Comparison of ENCODE assay signal across 18 cellular contexts in the genomic region with DNA sequence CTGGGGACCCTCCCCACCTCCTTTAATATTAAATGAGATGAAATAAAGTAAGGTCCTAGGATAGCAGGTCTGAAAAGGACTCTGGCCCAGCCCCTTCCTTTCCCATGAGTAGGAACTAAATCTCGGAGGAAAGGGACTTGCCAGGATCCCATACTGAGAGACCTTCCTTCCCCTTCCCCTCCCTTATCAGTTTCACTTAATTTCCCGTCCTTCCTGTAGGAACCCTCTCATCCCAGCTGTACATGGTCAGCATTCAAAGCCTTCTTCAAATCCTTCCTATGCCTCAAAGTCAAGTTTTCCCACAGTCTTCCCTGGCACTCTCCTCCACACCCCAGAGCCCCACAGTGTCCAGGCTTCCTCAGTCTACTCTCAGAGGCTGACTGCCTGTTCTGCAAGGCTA.
DNase-seq lines count a peak whose midpoint lies in the region; ATAC-seq, FAIRE-seq and TF ChIP-seq lines count a peak whose summit lies in the region.
"Had no signal": no experiment of that assay in that cellular context is flagged by ENCODE, and none has a peak within 500 bp of the region (broad histone marks: within the 10 kb centered on the region; RNA-seq: fewer than 3 reads in every experiment).

No MANE protein-coding gene starts in this region.

- H2AFZ ChIP-seq in GM12878 (ENCODE audit: control insufficient read depth, low read depth, low read length): no peak overlapping the region

- H3K27me3 ChIP-seq in GM12878 (replicated peaks in 1 of 2; ENCODE audit: control insufficient read depth in 2 of 2, insufficient read depth in 2 of 2, low read length in 1 of 2) (no peaks in the 10 kb centered on the region), subcutaneous abdominal adipose tissue (ENCODE audit: control insufficient read depth in 5 of 5, insufficient read depth in 4 of 5, low read length in 5 of 5) (no peaks in the 10 kb centered on the region)
- H3K27me3 ChIP-seq: ovary, uterus had no signal

- RAD21 ChIA-PET in GM12878 (lab: Charles Lee; ENCODE audit: unreplicated experiment): interaction anchor here (1.3 kb wide), 1 partner anchor 9 kb away, joined by 3 read pairs; no protein-coding TSS in a partner anchor

- no peak for DNase-seq in HFFc6
- no peak for DNase-seq in GM12878 (ENCODE audit: low read depth, low spot score)
- no peak for DNase-seq in mesothelial cell of epicardium (ENCODE audit: low spot score in 2 of 2, unreplicated experiment in 2 of 2)
- DNase-seq in globus pallidus (ENCODE audit: low spot score): no peak
- DNase-seq: activated CD4-positive, alpha-beta T cell treated with anti-CD3 and anti-CD28 coated beads, Interleukin-2, amount 50 U/mL, for 1 hour; amniotic stem cell; CD8-positive, alpha-beta memory T cell; GF-D8; mesendoderm; NCI-H1105 treated with DMSO at 0.1 percent for 48 hours; ovary; uterus had no signal

- SMC1A ChIA-PET in GM12878 (lab: Charles Lee; ENCODE audit: uncharacterized antibody, unreplicated experiment): interaction anchor here (1.8 to 3.2 kb wide), 2 partner anchors 13 to 31 kb away, joined by 8 to 17 read pairs; no protein-coding TSS in a partner anchor

- H3K27me3 Mint-ChIP-seq in HFFc6 (ENCODE audit: insufficient read depth): no peaks in the 10 kb centered on the region; the same call in none of the 2 replicates
- H3K27me3 Mint-ChIP-seq in mesothelial cell of epicardium (ENCODE audit: low read depth): no peaks in the 10 kb centered on the region
- H3K27me3 Mint-ChIP-seq: CD8-positive, alpha-beta memory T cell had no signal

- TF ChIP-seq CTCF in HFFc6 (IDR thresholded peaks at IDR 0.05) (no peak), GM12878 (IDR thresholded peaks at IDR 0.05 in 2 of 3, conservative IDR thresholded peaks at IDR 0.05 in 1 of 3; ENCODE audit: control insufficient read depth in 2 of 3, extremely low read depth in 1 of 3, insufficient read depth in 1 of 3, low read depth in 3 of 3, low read length in 3 of 3) (no peak), mesothelial cell of epicardium (IDR thresholded peaks at IDR 0.05; ENCODE audit: unreplicated experiment) (no peak)

- H3K4me3 ChIP-seq in GM12878 (peak overlapping the region; percentile 15; the same call in 1 of the 2 replicates), subcutaneous abdominal adipose tissue (ENCODE audit: low read depth in 1 of 5, low read length in 5 of 5) (no peak overlapping the region)
- H3K4me3 ChIP-seq: coronary artery, ovary, uterus had no signal

- no peak for TF ChIP-seq POLR2A in GM12878 (IDR thresholded peaks at IDR 0.05; ENCODE audit: low read depth, low read length)

- POLR2A ChIA-PET in GM12878 (lab: Charles Lee): interaction anchor here (1.1 to 1.7 kb wide), 3 partner anchors 8 to 24 kb away, joined by 3 to 4 read pairs (median 3); no protein-coding TSS in a partner anchor

- no TSS peak for BruUV-seq in GM12878 (replicated peaks; lab: Mats Ljungman, UMichigan)

- no peak for ATAC-seq in GM12878
- ATAC-seq in HG02623 (IDR thresholded peaks at IDR 0.05; ENCODE audit: unreplicated experiment): no peak
- ATAC-seq in HG03196 (IDR thresholded peaks at IDR 0.05; ENCODE audit: unreplicated experiment): no peak

- H3K9me3 Mint-ChIP-seq in HFFc6 (no peaks in the 10 kb centered on the region), mesothelial cell of epicardium (no peaks in the 10 kb centered on the region)
- H3K9me3 Mint-ChIP-seq: activated T-helper 1 cell treated with anti-CD3 and anti-CD28 coated beads, Interleukin-12 subunit alpha, Interleukin-12 subunit beta, Interleukin-2, Interleukin-4 antibody, amounts not matched to agents 30 ng/mL and 10 ng/mL and 1 ng/mL, durations not matched to agents 14 hours and 24 hours and 36 hours; CD8-positive, alpha-beta memory T cell; T-helper 2 cell treated with Interferon-gamma antibody and Interleukin-4, amounts not matched to agents 5 μg/mL and 100 μg/mL, for 36 hours had no signal

- no peak for TF ChIP-seq RAD21 in GM12878 (IDR thresholded peaks at IDR 0.05; ENCODE audit: insufficient read depth, low read depth, low read length)

- H3K9me3 ChIP-seq in GM12878 (replicated peaks; ENCODE audit: control insufficient read depth, insufficient read depth, low read length) (no peaks in the 10 kb centered on the region), subcutaneous abdominal adipose tissue (ENCODE audit: control insufficient read depth in 5 of 5, low read length in 5 of 5) (no peaks in the 10 kb centered on the region)
- H3K9me3 ChIP-seq: ovary, uterus had no signal

- no peak for FAIRE-seq in GM12878 (lab: Jason Lieb, UNC)

- H3K27ac ChIP-seq in GM12878 (ENCODE audit: control insufficient read depth, insufficient read depth) (peak overlapping the region; percentile 63), subcutaneous abdominal adipose tissue (ENCODE audit: low read depth, low read length) (peak overlapping the region; percentile 17)
- H3K27ac ChIP-seq: ovary had no signal

- H3K36me3 ChIP-seq in GM12878 (ENCODE audit: control insufficient read depth in 2 of 2, insufficient read depth in 2 of 2, low read length in 1 of 2): peaks cover 0 to 2% of the 10 kb centered on the region in 2 experiments; a peak in 1 of 4 replicates
- no peaks in the 10 kb centered on the region for H3K36me3 ChIP-seq in subcutaneous abdominal adipose tissue (ENCODE audit: control insufficient read depth in 5 of 5, insufficient read depth in 5 of 5, low read length in 5 of 5)
- H3K36me3 ChIP-seq: ovary, uterus had no signal

- H3K4me1 Mint-ChIP-seq in HFFc6 (ENCODE audit: low read depth): peaks cover 94% of the 10 kb centered on the region
- H3K4me1 Mint-ChIP-seq in mesothelial cell of epicardium: peaks cover 80% of the 10 kb centered on the region

- H3K36me3 Mint-ChIP-seq in HFFc6 (ENCODE audit: low read depth): peaks cover 10% of the 10 kb centered on the region
- no peaks in the 10 kb centered on the region for H3K36me3 Mint-ChIP-seq in mesothelial cell of epicardium

- peaks cover 66% of the 10 kb centered on the region for H3K79me2 ChIP-seq in GM12878 (ENCODE audit: control insufficient read depth, insufficient read depth, low read length)

- in situ Hi-C loops in GM12878 (cut with MboI): no loop called here

- H3K9ac ChIP-seq in GM12878 (ENCODE audit: control insufficient read depth, insufficient read depth, low read length) (0 out of 2 replicates have a peak overlapping the region, but pooled peaks have one; percentile 15), subcutaneous abdominal adipose tissue (ENCODE audit: low read length in 5 of 5) (no peak overlapping the region)

- H3K4me1 ChIP-seq in GM12878 (ENCODE audit: control insufficient read depth, insufficient read depth, low read length): peaks cover 56% of the 10 kb centered on the region
- peaks cover 35 to 89% (median 79%) of the 10 kb centered on the region in 5 donors for H3K4me1 ChIP-seq in subcutaneous abdominal adipose tissue (ENCODE audit: control insufficient read depth in 5 of 5, insufficient read depth in 5 of 5, low read length in 5 of 5)

- intact Hi-C loops in GM12878 (cut with micrococcal nuclease; ENCODE audit: unreplicated experiment): loop anchor here (10.0 kb wide), 3 partner anchors 105 to 375 kb away; a partner anchor contains a TSS

- 21% methylated on average over 2 of the region's 2 CpGs for whole genome bisulfite sequencing in GM12878 (ENCODE audit: insufficient coverage, insufficient replicate concordance, low lambda C conversion rate, missing lambda C conversion rate)

- peak overlapping the region; percentile 73 for H3K4me2 ChIP-seq in GM12878 (ENCODE audit: control insufficient read depth, insufficient read depth)

- H4K20me1 ChIP-seq in GM12878 (ENCODE audit: control insufficient read depth, insufficient read depth): no peaks in the 10 kb centered on the region

- TF ChIP-seq EP300 in GM12878 (IDR thresholded peaks at IDR 0.05; ENCODE audit: borderline replicate concordance in 1 of 2, control insufficient read depth in 1 of 2, low read depth in 2 of 2, low read length in 2 of 2): no peak

- 0 out of 2 replicates have a peak overlapping the region, but pooled peaks have one; percentile 8 for H3K27ac Mint-ChIP-seq in HFFc6
- peak overlapping the region; percentile 59 for H3K27ac Mint-ChIP-seq in mesothelial cell of epicardium
- H3K27ac Mint-ChIP-seq: activated T-helper 1 cell treated with anti-CD3 and anti-CD28 coated beads, Interleukin-12 subunit alpha, Interleukin-12 subunit beta, Interleukin-2, Interleukin-4 antibody, amounts not matched to agents 30 ng/mL and 10 ng/mL and 1 ng/mL, durations not matched to agents 14 hours and 24 hours and 36 hours; T-helper 2 cell treated with Interferon-gamma antibody and Interleukin-4, amounts not matched to agents 5 μg/mL and 100 μg/mL, for 36 hours had no signal

- CTCF ChIA-PET in GM12878 (lab: Yijun Ruan, JAX): interaction anchor here (0.6 to 1.9 kb wide), 3 partner anchors 22 to 134 kb away, joined by 3 to 10 read pairs (median 3); no protein-coding TSS in a partner anchor

- no peak overlapping the region for H3K4me3 Mint-ChIP-seq in HFFc6
- no peak overlapping the region for H3K4me3 Mint-ChIP-seq in mesothelial cell of epicardium
- H3K4me3 Mint-ChIP-seq: activated T-helper 1 cell treated with anti-CD3 and anti-CD28 coated beads, Interleukin-12 subunit alpha, Interleukin-12 subunit beta, Interleukin-2, Interleukin-4 antibody, amounts not matched to agents 30 ng/mL and 10 ng/mL and 1 ng/mL, durations not matched to agents 14 hours and 24 hours and 36 hours; CD8-positive, alpha-beta memory T cell; T-helper 2 cell treated with Interferon-gamma antibody and Interleukin-4, amounts not matched to agents 5 μg/mL and 100 μg/mL, for 36 hours had no signal

TF ChIP-seq in GM12878, 131 proteins besides CTCF, POLR2A, EP300 and RAD21 (continues in another document):
- 0 out of 2 replicates have a peak, but pooled peaks have one; percentile 61 for TF ChIP-seq WRNIP1 (IDR thresholded peaks at IDR 0.05; ENCODE audit: borderline replicate concordance, low read depth, low read length)
